ENCODE assay signal across 8 cellular contexts in the genomic region with DNA sequence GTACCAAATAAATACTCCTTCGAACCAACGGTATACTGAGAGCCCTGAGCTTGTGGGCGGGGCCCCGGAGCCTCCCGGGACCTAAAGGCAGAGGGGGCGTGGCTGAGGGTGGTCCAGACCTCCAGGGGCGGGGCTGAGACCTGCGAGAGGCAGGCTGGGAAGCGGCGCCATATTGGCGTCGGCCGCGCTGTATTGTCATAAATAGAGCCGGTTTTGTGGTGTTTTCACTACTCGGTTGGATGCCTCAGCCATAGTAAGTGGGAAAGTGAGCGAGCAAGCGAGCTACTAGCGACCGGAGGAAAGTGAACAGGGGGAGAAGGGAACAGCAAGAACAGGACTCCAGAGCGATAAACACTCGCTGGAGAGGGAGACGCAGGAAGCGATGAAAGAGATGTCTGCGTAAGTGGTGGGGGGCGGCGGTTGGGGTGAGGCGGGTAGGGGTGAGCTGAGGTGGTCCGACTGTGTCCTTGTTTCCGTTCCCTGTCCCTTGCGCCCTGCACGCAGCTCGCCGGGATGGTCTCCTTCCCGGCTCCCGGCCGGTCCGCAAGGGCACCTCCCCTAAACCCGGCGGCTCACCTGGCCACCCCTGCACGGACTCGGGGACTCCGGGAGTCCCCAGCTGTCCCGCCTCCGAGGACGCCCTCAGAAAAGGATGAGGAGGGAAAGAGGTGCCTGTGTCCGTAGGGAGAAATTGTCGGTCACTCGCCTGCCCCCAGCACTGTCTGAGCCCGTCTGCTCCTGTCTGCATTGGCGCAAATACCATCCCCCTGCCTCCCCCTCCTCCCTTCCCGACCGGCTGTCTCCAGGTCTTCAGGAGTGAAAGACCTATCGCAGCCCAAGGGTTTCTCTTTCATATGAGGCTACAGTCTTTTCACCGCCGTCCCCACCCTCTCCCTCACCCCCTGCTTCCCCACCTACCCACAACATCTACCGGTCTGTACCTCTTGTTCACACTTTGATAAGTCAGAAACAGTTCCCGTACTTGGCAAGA. TPM values are rescaled to one million over a fixed set of nuclear protein-coding genes. Genes with fewer than 3 reads are reported as not detected.
DNase-seq lines count a peak whose midpoint lies in the region; ATAC-seq and TF ChIP-seq lines count a peak whose summit lies in the region.

TSS of gene PAPOLG (plus strand) at position 172 of the 991 bp plus-strand sequence. CDS start at position 383, 211 bp downstream.

- H3K27ac ChIP-seq in gastroesophageal sphincter: peak within 1 kb of the TSS; percentile 40 to 94 (median 87)

- in situ Hi-C loops in SK-MEL-5 (cut with HindIII; ENCODE audit: low pct_unique_long_range_greater_than_20kb, low sequenced_read_pairs): no loop called here

- peaks cover 0 to 33% (median 0%) of the 10 kb centered on the region in 3 donors for H3K4me1 ChIP-seq in gastroesophageal sphincter

- ATAC-seq in gastroesophageal sphincter: peak; percentile 100

- POLR2A ChIA-PET in HEK293T (lab: Yijun Ruan, JAX): interaction anchor here (0.6 to 1.8 kb wide), 16 partner anchors 9 to 261 kb away, joined by 3 to 16 read pairs (median 4); partner anchors contain the start of genes PEX13 and PUS10

- no peak for TF ChIP-seq EP300 in gastroesophageal sphincter (IDR thresholded peaks at IDR 0.05)

- peak within 1 kb of the TSS; percentile 65 to 95 for H3K4me3 ChIP-seq in gastroesophageal sphincter

- no peak for TF ChIP-seq CTCF in gastroesophageal sphincter (IDR thresholded peaks at IDR 0.05)

- TF ChIP-seq POLR2A in gastroesophageal sphincter (IDR thresholded peaks at IDR 0.05): peak; percentile 41 to 44

- DNase-seq in GF-D8 (lab: John Stamatoyannopoulos, UW) (peak; percentile 55), HEK293T (ENCODE audit: extremely low spot score) (peak; percentile 98), MV-4-11 (lab: John Stamatoyannopoulos, UW) (peak; percentile 89), SK-MEL-5 (ENCODE audit: low read depth, low spot score) (peak; percentile 94), non-pigmented ciliary epithelial cell (ENCODE audit: low read depth) (peak; percentile 66), superior temporal gyrus (ENCODE audit: extremely low spot score) (peak; percentile 95)
- DNase-seq in activated naive CD4-positive, alpha-beta T cell treated with Interleukin-2 at 50 U/mL for 16 hours: peak; percentile 98

- no peaks in the 10 kb centered on the region for H3K27me3 ChIP-seq in gastroesophageal sphincter

- peaks cover 0 to 14% of the 10 kb centered on the region in 2 donors for H3K36me3 ChIP-seq in gastroesophageal sphincter

- 0 to 2% methylated on average over 8 to 24 of the region's 58 CpGs for WGBS in gastroesophageal sphincter (ENCODE audit: low coverage in 1 of 2), 2 donors

- CTCF ChIA-PET in HEK293T (lab: Yijun Ruan, JAX): interaction anchor here (1.0 to 1.6 kb wide), 2 partner anchors 49 to 81 kb away, joined by 3 to 4 read pairs; no protein-coding TSS in a partner anchor

- no peaks in the 10 kb centered on the region for H3K9me3 ChIP-seq in gastroesophageal sphincter

TF ChIP-seq in HEK293T, 16 proteins besides CTCF, POLR2A, EP300 and RAD21:
- TF ChIP-seq ZNF384 (IDR thresholded peaks at IDR 0.05) (no peak), HDGF (IDR thresholded peaks at IDR 0.05; ENCODE audit: borderline replicate concordance) (no peak), CTBP1 (IDR thresholded peaks at IDR 0.05; ENCODE audit: borderline replicate concordance) (no peak), FOXM1 (IDR thresholded peaks at IDR 0.05; ENCODE audit: borderline replicate concordance) (no peak), SUZ12 (IDR thresholded peaks at IDR 0.05) (no peak), LEF1 (IDR thresholded peaks at IDR 0.05; ENCODE audit: borderline replicate concordance) (no peak), FOXA1 (IDR thresholded peaks at IDR 0.05) (no peak)
- TF ChIP-seq, protein P1, sequence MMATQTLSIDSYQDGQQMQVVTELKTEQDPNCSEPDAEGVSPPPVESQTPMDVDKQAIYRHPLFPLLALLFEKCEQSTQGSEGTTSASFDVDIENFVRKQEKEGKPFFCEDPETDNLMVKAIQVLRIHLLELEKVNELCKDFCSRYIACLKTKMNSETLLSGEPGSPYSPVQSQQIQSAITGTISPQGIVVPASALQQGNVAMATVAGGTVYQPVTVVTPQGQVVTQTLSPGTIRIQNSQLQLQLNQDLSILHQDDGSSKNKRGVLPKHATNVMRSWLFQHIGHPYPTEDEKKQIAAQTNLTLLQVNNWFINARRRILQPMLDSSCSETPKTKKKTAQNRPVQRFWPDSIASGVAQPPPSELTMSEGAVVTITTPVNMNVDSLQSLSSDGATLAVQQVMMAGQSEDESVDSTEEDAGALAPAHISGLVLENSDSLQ (IDR thresholded peaks at IDR 0.05): no peak

RNA-seq across cellular contexts. Expression of gene PAPOLG, which starts in this region (rescaled TPM):
- 18.2 and 19.6 TPM in 2 replicates for total RNA-seq in SK-MEL-5 (2014; rRNA removed; shearing (Covaris generic))
- 9.0 and 9.7 TPM in 2 replicates for polyA plus RNA-seq in SK-MEL-5 (2015; cell fraction: cytosol; rRNA removed)
- 25.5 and 31.3 TPM in 2 replicates for polyA plus RNA-seq in SK-MEL-5 (2015; cell fraction: nucleus; rRNA removed)
- 10 to 100 TPM; 11.7 to 19.5 (median 15.7) TPM for total RNA-seq in gastroesophageal sphincter

Comparison
In these comparisons a context has a peak if more than half of its experiments do, and no peak if none do; other contexts are left out.
1. Peak in every context shown above with its lines: DNase-seq, ATAC-seq, H3K4me3 ChIP-seq and H3K27ac ChIP-seq.